In genomic region chr20:3447321-3447720, GRCh38 we compare ENCODE assay signal across 23 cellular contexts.
"Had no signal": no experiment of that assay in that cellular context is flagged by ENCODE, and none has a peak within 500 bp of the region (broad histone marks: within the 10 kb centered on the region; RNA-seq: fewer than 3 reads in every experiment).

No MANE protein-coding gene starts in this region.

- H3K27me3 Mint-ChIP-seq: activated CD8-positive, alpha-beta T cell treated with anti-CD3 and anti-CD28 coated beads for 36 hours had no signal

- H3K4me1 Mint-ChIP-seq: activated naive CD8-positive, alpha-beta T cell treated with anti-CD3 and anti-CD28 coated beads, Interleukin-2, amount 50 U/mL, for 24 hours; brain; nephron; stimulated activated memory B cell treated with anti-CD40 and anti-IgM and Interleukin-4, amounts not matched to agents 10 μg/mL and 1 μg/mL and 100 μg/mL, for 72 hours had no signal

- H3K27ac Mint-ChIP-seq: activated CD8-positive, alpha-beta T cell treated with anti-CD3 and anti-CD28 coated beads for 36 hours; activated naive CD8-positive, alpha-beta T cell treated with anti-CD3 and anti-CD28 coated beads, Interleukin-2, amount 50 U/mL, for 24 hours; activated T-cell treated with anti-CD3 and anti-CD28 coated beads, Interleukin-2, amount 50 U/mL, for 24 hours; activated T-helper 2 cell treated with anti-CD3 and anti-CD28 coated beads, Interferon-gamma antibody, Interleukin-2, Interleukin-4, amounts not matched to agents 10 μg/mL and 5 μg/mL and 100 μg/mL, durations not matched to agents 14 hours and 24 hours and 36 hours; brain; stimulated activated memory B cell treated with anti-CD40 and anti-IgM and Interleukin-4, amounts not matched to agents 10 μg/mL and 1 μg/mL and 100 μg/mL, for 72 hours; T-helper 2 cell treated with Interferon-gamma antibody and Interleukin-4, amounts not matched to agents 5 μg/mL and 100 μg/mL, for 36 hours had no signal

- DNase-seq: activated CD4-positive, alpha-beta T cell treated with anti-CD3 and anti-CD28 coated beads for 48 hours; activated CD4-positive, CD25-positive, alpha-beta regulatory T cell; activated CD8-positive, alpha-beta T cell treated with anti-CD3 and anti-CD28 coated beads for 36 hours; activated naive CD4-positive, alpha-beta T cell treated with Interleukin-2 at 50 U/mL for 16 hours; activated naive CD8-positive, alpha-beta T cell treated with anti-CD3 and anti-CD28 coated beads, Interleukin-2, amount 50 U/mL, for 24 hours; activated T-cell treated with anti-CD3 and anti-CD28 coated beads, Interleukin-2, amount 50 U/mL, for 24 hours; anterior cingulate cortex; central memory CD4-positive, alpha-beta T cell; colonic mucosa; kidney glomerular epithelial cell; left ventricle myocardium inferior; mammary epithelial cell; midbrain; occipital lobe; posterior cingulate gyrus; spleen; stimulated activated CD4-positive, alpha-beta T cell treated with anti-CD3 and anti-CD28 coated beads, Interleukin-4, amount 100 ng/mL, for 4 hours; upper lobe of right lung had no signal

- H3K4me3 Mint-ChIP-seq: activated CD8-positive, alpha-beta T cell treated with anti-CD3 and anti-CD28 coated beads for 36 hours; activated naive CD8-positive, alpha-beta T cell treated with anti-CD3 and anti-CD28 coated beads, Interleukin-2, amount 50 U/mL, for 24 hours; activated T-cell treated with anti-CD3 and anti-CD28 coated beads, Interleukin-2, amount 50 U/mL, for 24 hours; brain; nephron; stimulated activated memory B cell treated with anti-CD40 and anti-IgM and Interleukin-4, amounts not matched to agents 10 μg/mL and 1 μg/mL and 100 μg/mL, for 72 hours; T-helper 2 cell treated with Interferon-gamma antibody and Interleukin-4, amounts not matched to agents 5 μg/mL and 100 μg/mL, for 36 hours had no signal

- ATAC-seq: activated CD8-positive, alpha-beta T cell treated with anti-CD3 and anti-CD28 coated beads for 36 hours; activated naive CD8-positive, alpha-beta T cell treated with anti-CD3 and anti-CD28 coated beads, Interleukin-2, amount 50 U/mL, for 24 hours; stimulated activated memory B cell treated with anti-CD40 and anti-IgM and Interleukin-4, amounts not matched to agents 10 μg/mL and 1 μg/mL and 100 μg/mL, for 72 hours; upper lobe of right lung had no signal

- H3K36me3 Mint-ChIP-seq: brain; stimulated activated memory B cell treated with anti-CD40 and anti-IgM and Interleukin-4, amounts not matched to agents 10 μg/mL and 1 μg/mL and 100 μg/mL, for 72 hours had no signal

- H3K9me3 Mint-ChIP-seq: activated CD8-positive, alpha-beta T cell treated with anti-CD3 and anti-CD28 coated beads for 36 hours; activated naive CD8-positive, alpha-beta T cell treated with anti-CD3 and anti-CD28 coated beads, Interleukin-2, amount 50 U/mL, for 24 hours; activated T-cell treated with anti-CD3 and anti-CD28 coated beads, Interleukin-2, amount 50 U/mL, for 24 hours; activated T-helper 2 cell treated with anti-CD3 and anti-CD28 coated beads, Interferon-gamma antibody, Interleukin-2, Interleukin-4, amounts not matched to agents 10 μg/mL and 5 μg/mL and 100 μg/mL, durations not matched to agents 14 hours and 24 hours and 36 hours; brain; nephron; stimulated activated memory B cell treated with anti-CD40 and anti-IgM and Interleukin-4, amounts not matched to agents 10 μg/mL and 1 μg/mL and 100 μg/mL, for 72 hours; T-helper 2 cell treated with Interferon-gamma antibody and Interleukin-4, amounts not matched to agents 5 μg/mL and 100 μg/mL, for 36 hours had no signal
